In the genomic region with DNA sequence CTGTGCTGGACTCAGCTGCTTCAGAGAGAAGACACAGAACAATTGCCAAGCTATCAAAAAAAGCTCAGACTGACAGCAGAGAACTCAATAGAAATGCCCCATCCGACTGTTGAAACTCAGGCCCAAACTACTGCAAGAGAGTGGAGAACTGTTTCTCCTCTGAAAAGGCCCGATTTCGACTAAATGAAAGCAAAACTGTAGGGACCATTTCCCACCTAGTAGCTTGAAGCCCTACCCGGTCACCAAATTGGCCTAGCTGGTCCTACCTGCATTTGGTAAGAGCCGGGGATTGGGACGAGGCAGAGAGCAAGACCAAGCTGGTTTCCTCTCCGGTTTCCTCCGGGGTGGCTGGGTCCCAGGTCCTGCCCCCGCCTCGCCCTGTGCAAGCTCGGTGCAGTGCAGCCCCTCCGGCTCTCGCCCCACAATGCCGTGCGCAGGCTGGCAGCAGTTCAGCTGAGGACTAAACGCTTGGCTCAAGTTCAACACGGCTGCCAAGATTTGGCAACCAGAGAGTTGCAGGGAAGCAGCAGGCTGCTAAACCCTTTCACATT, we compare ENCODE assay signal across 8 cellular contexts.
DNase-seq lines count a peak whose midpoint lies in the region; ATAC-seq and TF ChIP-seq lines count a peak whose summit lies in the region.

No MANE protein-coding gene starts in this region.

- in situ Hi-C loops in HAP-1 (cut with MboI; ENCODE audit: low sequenced_read_pairs), result no loop called here

- intact Hi-C loops in OCI-LY7 (cut with micrococcal nuclease; ENCODE audit: unreplicated experiment), result no loop called here

- no TSS peak for BruUV-seq in OCI-LY7 (replicated peaks; lab: Mats Ljungman, UMichigan)

- no peaks in the 10 kb centered on the region for H3K79me2 ChIP-seq in OCI-LY7 (ENCODE audit: insufficient read depth, low read depth, low read length)

- H3K27me3 Mint-ChIP-seq in activated naive CD8-positive, alpha-beta T cell, result no peaks in the 10 kb centered on the region

- DNase-seq in DMS153 (lab: John Stamatoyannopoulos, UW) (peak; percentile 84), SJCRH30 (peak; percentile 64 to 76), inferior parietal cortex (ENCODE audit: extremely low spot score) (peak; percentile 64), HAP-1 (ENCODE audit: low spot score in 2 of 2) (no peak), OCI-LY7 (ENCODE audit: low spot score) (no peak)
- DNase-seq in stimulated activated CD4-positive, alpha-beta T cell treated with anti-CD3 and anti-CD28 coated beads, Interleukin-2, amount 100 ng/mL, for 4 hours (ENCODE audit: low read depth), result peak; percentile 66

- H3K9me3 ChIP-seq in SJCRH30 (replicated peaks) (no peaks in the 10 kb centered on the region), HAP-1 (no peaks in the 10 kb centered on the region), OCI-LY7 (ENCODE audit: low read length) (no peaks in the 10 kb centered on the region)

- ATAC-seq in GM21529 (IDR thresholded peaks at IDR 0.05; ENCODE audit: unreplicated experiment), result no peak

- H3K36me3 Mint-ChIP-seq in activated naive CD8-positive, alpha-beta T cell, result peaks cover 5% of the 10 kb centered on the region

- H3K9me3 Mint-ChIP-seq in activated naive CD8-positive, alpha-beta T cell (ENCODE audit: low read depth), result no peaks in the 10 kb centered on the region

- no peak for TF ChIP-seq CTCF in OCI-LY7 (conservative IDR thresholded peaks at IDR 0.05; ENCODE audit: low read length)

- peak overlapping the region; percentile 95 for H3K4me3 Mint-ChIP-seq in activated naive CD8-positive, alpha-beta T cell

- H3K9me2 ChIP-seq in OCI-LY7 (ENCODE audit: insufficient read depth, low read length), result no peaks in the 10 kb centered on the region

- CTCF ChIA-PET in OCI-LY7 (lab: Charles Lee; ENCODE audit: unreplicated experiment), result no interaction called here

- H3K36me3 ChIP-seq in SJCRH30 (no peaks in the 10 kb centered on the region), HAP-1 (replicated peaks) (no peaks in the 10 kb centered on the region), OCI-LY7 (ENCODE audit: insufficient read depth, low read length) (no peaks in the 10 kb centered on the region)

- H3K4me1 Mint-ChIP-seq in activated naive CD8-positive, alpha-beta T cell (ENCODE audit: low read depth), result peaks cover 79% of the 10 kb centered on the region

- peak overlapping the region; percentile 97 for H3K27ac Mint-ChIP-seq in activated naive CD8-positive, alpha-beta T cell

- POLR2A ChIA-PET in OCI-LY7 (lab: Charles Lee), result no interaction called here

- H3K27me3 ChIP-seq in SJCRH30, result no peaks in the 10 kb centered on the region
- H3K27me3 ChIP-seq in HAP-1 (ENCODE audit: low read depth), result no peaks in the 10 kb centered on the region

- no peak overlapping the region for H3K4me2 ChIP-seq in OCI-LY7 (ENCODE audit: low read length)

- H3K4me1 ChIP-seq in SJCRH30 (no peaks in the 10 kb centered on the region), HAP-1 (no peaks in the 10 kb centered on the region), OCI-LY7 (ENCODE audit: insufficient read depth, low read length, poor library complexity, severe bottlenecking) (no peaks in the 10 kb centered on the region)

- H3K27ac ChIP-seq in SJCRH30 (no peak overlapping the region), OCI-LY7 (ENCODE audit: low read depth, low read length, poor library complexity, severe bottlenecking) (no peak overlapping the region)

- H2AFZ ChIP-seq in OCI-LY7 (ENCODE audit: low read length), result no peak overlapping the region

- peak overlapping the region; percentile 35 for H3K4me3 ChIP-seq in SJCRH30
- no peak overlapping the region for H3K4me3 ChIP-seq in HAP-1
- H3K4me3 ChIP-seq in OCI-LY7 (ENCODE audit: low read depth, low read length, poor library complexity, severe bottlenecking), result no peak overlapping the region

- no peaks in the 10 kb centered on the region for H4K20me1 ChIP-seq in OCI-LY7 (ENCODE audit: insufficient read depth, low read length)

Comparison
In these comparisons a context has a peak if more than half of its experiments do, and no peak if none do; other contexts are left out.
1. DNase-seq: peak in DMS153 (single experiment), SJCRH30 (2 of 2), inferior parietal cortex (single experiment) and stimulated activated CD4-positive, alpha-beta T cell treated with anti-CD3 and anti-CD28 coated beads, Interleukin-2, amount 100 ng/mL, for 4 hours (single experiment); none in HAP-1 (0 of 2) and OCI-LY7 (single experiment).